19 cellular contexts compared by ENCODE assay signal in the genomic region with DNA sequence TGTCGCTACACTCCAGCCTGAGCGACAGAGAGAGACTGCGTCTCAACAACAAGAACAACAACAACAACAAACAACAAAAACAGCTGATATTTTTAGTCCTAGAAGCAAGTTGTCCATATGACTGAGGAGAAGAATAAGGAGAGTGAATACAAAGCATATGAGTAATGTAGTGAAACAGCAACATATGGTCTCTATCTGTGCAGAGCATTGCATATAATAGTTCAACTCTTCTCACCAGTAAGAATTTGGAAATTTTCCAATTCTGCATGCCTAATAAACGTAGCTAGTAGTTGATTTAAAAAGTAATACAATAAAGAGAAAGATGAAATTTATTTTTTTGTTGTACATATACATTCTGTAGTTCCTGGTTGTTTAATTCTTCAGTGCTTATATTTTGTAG.
DNase-seq lines count a peak whose midpoint lies in the region; ATAC-seq, FAIRE-seq and TF ChIP-seq lines count a peak whose summit lies in the region.
"Had no signal": no experiment of that assay in that cellular context is flagged by ENCODE, and none has a peak within 500 bp of the region (broad histone marks: within the 10 kb centered on the region; RNA-seq: fewer than 3 reads in every experiment).

No MANE protein-coding gene starts in this region.

- H3K4me1 ChIP-seq in pancreas, result peaks cover 8 to 20% (median 16%) of the 10 kb centered on the region in 3 donors
- no peaks in the 10 kb centered on the region for H3K4me1 ChIP-seq in endodermal cell (ENCODE audit: control insufficient read depth, insufficient read depth, low read length)

- DNase-seq in DMS79 treated with DMSO at 0.1 percent for 48 hours (lab: John Stamatoyannopoulos, UW) (peak; percentile 13), DMS79 (lab: John Stamatoyannopoulos, UW) (no peak), NCI-H446 treated with DMSO at 0.1 percent for 48 hours (lab: John Stamatoyannopoulos, UW) (peak; percentile 84), fibroblast of the aortic adventitia (ENCODE audit: low read depth) (peak; percentile 2), pancreas (no peak), endodermal cell (no peak)
- no peak for DNase-seq in activated T-cell treated with anti-CD3 and anti-CD28 coated beads, Interleukin-2, amount 50 U/mL, for 1 hour
- DNase-seq: 8988T, DND-41, GF-D8, GOT3, HFFc6, NCI-H1105, NCI-H1930, NCI-H526, PC-9 had no signal

- no peak overlapping the region for H3K4me3 Mint-ChIP-seq in endodermal cell
- H3K4me3 Mint-ChIP-seq: HFFc6 had no signal

- H3K36me3 ChIP-seq in pancreas (no peaks in the 10 kb centered on the region), endodermal cell (ENCODE audit: control insufficient read depth, insufficient read depth, low read length) (no peaks in the 10 kb centered on the region)

- H3K27ac ChIP-seq in pancreas (no peak overlapping the region), endodermal cell (ENCODE audit: low read depth, low read length) (no peak overlapping the region)
- H3K27ac ChIP-seq: C4-2B, KMS-11, PC-9 had no signal

- peak; percentile 39 for FAIRE-seq in pancreas (lab: Jason Lieb, UNC)

- H3K27me3 Mint-ChIP-seq in endodermal cell (ENCODE audit: insufficient read depth), result no peaks in the 10 kb centered on the region

- H3K27ac Mint-ChIP-seq in endodermal cell, result no peak overlapping the region
- H3K27ac Mint-ChIP-seq: HFFc6 had no signal

- H3K36me3 Mint-ChIP-seq in endodermal cell (ENCODE audit: low read depth), result no peaks in the 10 kb centered on the region

- H3K27me3 ChIP-seq in pancreas, result no peaks in the 10 kb centered on the region
- no peaks in the 10 kb centered on the region for H3K27me3 ChIP-seq in endodermal cell (ENCODE audit: control insufficient read depth, insufficient read depth, low read length, poor library complexity, severe bottlenecking)

- peaks cover 16% of the 10 kb centered on the region for H3K4me1 Mint-ChIP-seq in endodermal cell

- no peak for ATAC-seq in pancreas
- ATAC-seq in HG02938 (IDR thresholded peaks at IDR 0.05; ENCODE audit: unreplicated experiment), result no peak

- no peak overlapping the region for H3K9ac ChIP-seq in endodermal cell (ENCODE audit: extremely low read depth, low read length, poor library complexity, severe bottlenecking)
- H3K9ac ChIP-seq: KMS-11 had no signal

- H3K4me3 ChIP-seq in fibroblast of the aortic adventitia (ENCODE audit: low read depth, low read length), result no peak overlapping the region
- no peak overlapping the region for H3K4me3 ChIP-seq in pancreas
- H3K4me3 ChIP-seq in endodermal cell (ENCODE audit: low read length), result no peak overlapping the region
- H3K4me3 ChIP-seq: PC-9 had no signal

- H3K9me3 ChIP-seq in pancreas, result no peaks in the 10 kb centered on the region
- no peaks in the 10 kb centered on the region for H3K9me3 ChIP-seq in endodermal cell (ENCODE audit: control insufficient read depth, low read length)

- TF ChIP-seq CTCF in fibroblast of the aortic adventitia (IDR thresholded peaks at IDR 0.05; ENCODE audit: insufficient read depth, low read length), result no peak
- no peak for TF ChIP-seq CTCF in pancreas (IDR thresholded peaks at IDR 0.05)
- no peak for TF ChIP-seq CTCF in endodermal cell (conservative IDR thresholded peaks at IDR 0.05)

- intact Hi-C loops in pancreas (cut with DNase I), result loop anchor here in 1 of 3 donors (10.0 kb wide), 1 partner anchor 348 kb away; no protein-coding TSS in a partner anchor

- H3K9me3 Mint-ChIP-seq in endodermal cell, result no peaks in the 10 kb centered on the region
- H3K9me3 Mint-ChIP-seq: HFFc6 had no signal

- 80 to 83% methylated on average over 4 of the region's 4 CpGs for WGBS in pancreas, 2 donors
- WGBS in endodermal cell (ENCODE audit: insufficient coverage in 1 of 2, insufficient read length in 1 of 2), 2 experiments, result 82% methylated on average over 4 of the region's 4 CpGs; no CpG with 5 or more reads in 1 of the 2 experiments

Comparison
In these comparisons a context has a peak if more than half of its experiments do, and no peak if none do; other contexts are left out.
1. DNase-seq: peak in DMS79 treated with DMSO at 0.1 percent for 48 hours (single experiment), NCI-H446 treated with DMSO at 0.1 percent for 48 hours (single experiment) and fibroblast of the aortic adventitia (single experiment); none in DMS79 (single experiment), pancreas (0 of 6), activated T-cell treated with anti-CD3 and anti-CD28 coated beads, Interleukin-2, amount 50 U/mL, for 1 hour (single experiment) and endodermal cell (single experiment).